20 cellular contexts compared by ENCODE assay signal in genomic region chr2:172671506-172671905, GRCh38.
A peak's percentile ranks its signal among the peaks of the same experiment; 100 is the strongest.
DNase-seq lines count a peak whose midpoint lies in the region; ATAC-seq, FAIRE-seq and TF ChIP-seq lines count a peak whose summit lies in the region.
"Had no signal": no experiment of that assay in that cellular context is flagged by ENCODE, and none has a peak within 500 bp of the region (broad histone marks: within the 10 kb centered on the region; RNA-seq: fewer than 3 reads in every experiment).

No MANE protein-coding gene starts in this region.

- peak; percentile 8; the same call in 1 of the 3 replicates for ATAC-seq in RWPE2 (ENCODE audit: low read depth)
- ATAC-seq in foreskin keratinocyte = peak; percentile 10
- ATAC-seq in stimulated activated memory B cell treated with anti-CD40 and anti-IgM and Interleukin-4, amounts not matched to agents 10 μg/mL and 1 μg/mL and 100 μg/mL, for 72 hours = no peak
- ATAC-seq: CD8-positive, alpha-beta T cell; K562 had no signal

- peak overlapping the region; percentile 66 for H3K27ac Mint-ChIP-seq in MCF 10A (ENCODE audit: low read depth, unreplicated experiment)
- H3K27ac Mint-ChIP-seq in stimulated activated memory B cell treated with anti-CD40 and anti-IgM and Interleukin-4, amounts not matched to agents 10 μg/mL and 1 μg/mL and 100 μg/mL, for 72 hours = no peak overlapping the region
- H3K27ac Mint-ChIP-seq: CD8-positive, alpha-beta T cell had no signal

- TF ChIP-seq CTCF in MCF 10A (IDR thresholded peaks at IDR 0.05; ENCODE audit: unreplicated experiment) (no peak), breast epithelium (IDR thresholded peaks at IDR 0.05) (no peak), RWPE2 (IDR thresholded peaks at IDR 0.05; ENCODE audit: poor library complexity, severe bottlenecking) (no peak), foreskin keratinocyte (conservative IDR thresholded peaks at IDR 0.05) (no peak)

- H3K27ac ChIP-seq in breast epithelium = no peak overlapping the region
- H3K27ac ChIP-seq in RWPE2 (ENCODE audit: poor library complexity, severe bottlenecking) = peak overlapping the region; percentile 75
- peak overlapping the region; percentile 14 for H3K27ac ChIP-seq in foreskin keratinocyte
- no peak overlapping the region for H3K27ac ChIP-seq in small intestine (ENCODE audit: low read depth in 1 of 2, low read length in 1 of 2)

- WGBS in small intestine, 3 donors = 16 to 48% (median 20%) methylated on average over 1 of the region's 1 CpG

- CTCF ChIA-PET in MCF 10A (lab: Yijun Ruan, JAX) = interaction anchor here (0.6 to 1.0 kb wide), 2 partner anchors 77 to 161 kb away, joined by 3 to 4 read pairs; no protein-coding TSS in a partner anchor

- TF ChIP-seq POLR2A in breast epithelium (IDR thresholded peaks at IDR 0.05) = no peak

- POLR2A ChIA-PET in MCF 10A (lab: Yijun Ruan, JAX) = interaction anchor here (0.9 to 4.0 kb wide), 3 partner anchors 21 to 114 kb away, joined by 3 to 39 read pairs (median 6); no protein-coding TSS in a partner anchor

- no peaks in the 10 kb centered on the region for H3K36me3 Mint-ChIP-seq in MCF 10A (ENCODE audit: insufficient read depth, unreplicated experiment)
- peaks cover 4% of the 10 kb centered on the region for H3K36me3 Mint-ChIP-seq in stimulated activated memory B cell treated with anti-CD40 and anti-IgM and Interleukin-4, amounts not matched to agents 10 μg/mL and 1 μg/mL and 100 μg/mL, for 72 hours

- H3K27me3 ChIP-seq in breast epithelium = no peaks in the 10 kb centered on the region
- H3K27me3 ChIP-seq in RWPE2 (ENCODE audit: insufficient read depth, poor library complexity, severe bottlenecking) = no peaks in the 10 kb centered on the region
- H3K27me3 ChIP-seq in foreskin keratinocyte = no peaks in the 10 kb centered on the region
- H3K27me3 ChIP-seq in small intestine (ENCODE audit: control insufficient read depth in 2 of 2, insufficient read depth in 2 of 2, low read length in 2 of 2) = peaks cover 0 to 6% of the 10 kb centered on the region in 2 donors

- H3K4me3 Mint-ChIP-seq in MCF 10A (ENCODE audit: unreplicated experiment) = no peak overlapping the region
- H3K4me3 Mint-ChIP-seq in stimulated activated memory B cell treated with anti-CD40 and anti-IgM and Interleukin-4, amounts not matched to agents 10 μg/mL and 1 μg/mL and 100 μg/mL, for 72 hours = no peak overlapping the region
- H3K4me3 Mint-ChIP-seq: CD8-positive, alpha-beta T cell had no signal

- peaks cover 24% of the 10 kb centered on the region for H3K4me1 Mint-ChIP-seq in MCF 10A (ENCODE audit: insufficient read depth, unreplicated experiment)
- no peaks in the 10 kb centered on the region for H3K4me1 Mint-ChIP-seq in stimulated activated memory B cell treated with anti-CD40 and anti-IgM and Interleukin-4, amounts not matched to agents 10 μg/mL and 1 μg/mL and 100 μg/mL, for 72 hours

- H3K9me3 ChIP-seq in breast epithelium (peaks cover 0 to 10% of the 10 kb centered on the region in 2 donors), RWPE2 (ENCODE audit: severe bottlenecking) (no peaks in the 10 kb centered on the region), small intestine (ENCODE audit: control insufficient read depth, low read depth) (no peaks in the 10 kb centered on the region)

- H3K36me3 ChIP-seq in breast epithelium = no peaks in the 10 kb centered on the region
- H3K36me3 ChIP-seq in RWPE2 (ENCODE audit: low read depth) = no peaks in the 10 kb centered on the region
- no peaks in the 10 kb centered on the region for H3K36me3 ChIP-seq in small intestine (ENCODE audit: control insufficient read depth in 2 of 2, insufficient read depth in 2 of 2, low read length in 2 of 2)

- no TSS peak for BruUV-seq in MCF 10A (replicated peaks; lab: Mats Ljungman, UMichigan)

- no peak for DNase-seq in MCF 10A (ENCODE audit: unreplicated experiment)
- no peak for DNase-seq in breast epithelium (ENCODE audit: low spot score in 2 of 2)
- no peak for DNase-seq in RWPE2 (ENCODE audit: low spot score)
- DNase-seq in foreskin keratinocyte = no peak
- peak; percentile 73 for DNase-seq in small intestine
- no peak for DNase-seq in retina
- no peak for DNase-seq in cerebellar cortex (ENCODE audit: low spot score)
- DNase-seq: 8988T; AML-193; C1 segment of cervical spinal cord; CD8-positive, alpha-beta T cell; GF-D8; NCI-H1092; NCI-H1436 treated with DMSO at 0.1 percent for 48 hours; NCI-H1930; NCI-H524; NCI-H82; Right ventricle myocardium superior had no signal

- peak; percentile 57 for FAIRE-seq in small intestine (lab: Jason Lieb, UNC)
- FAIRE-seq: K562 had no signal

- no peaks in the 10 kb centered on the region for H3K4me1 ChIP-seq in breast epithelium
- H3K4me1 ChIP-seq in RWPE2 (ENCODE audit: insufficient read depth, poor library complexity, severe bottlenecking) = peaks cover 30% of the 10 kb centered on the region
- peaks cover 13% of the 10 kb centered on the region for H3K4me1 ChIP-seq in foreskin keratinocyte
- no peaks in the 10 kb centered on the region for H3K4me1 ChIP-seq in small intestine (ENCODE audit: control insufficient read depth in 2 of 2, insufficient read depth in 1 of 2, low read depth in 1 of 2, low read length in 1 of 2)

- H3K27me3 Mint-ChIP-seq in MCF 10A (ENCODE audit: insufficient read depth, unreplicated experiment) = no peaks in the 10 kb centered on the region
- H3K27me3 Mint-ChIP-seq in stimulated activated memory B cell treated with anti-CD40 and anti-IgM and Interleukin-4, amounts not matched to agents 10 μg/mL and 1 μg/mL and 100 μg/mL, for 72 hours = peaks cover 28% of the 10 kb centered on the region

- peaks cover 4% of the 10 kb centered on the region for H3K9me3 Mint-ChIP-seq in MCF 10A (ENCODE audit: unreplicated experiment)
- H3K9me3 Mint-ChIP-seq in stimulated activated memory B cell treated with anti-CD40 and anti-IgM and Interleukin-4, amounts not matched to agents 10 μg/mL and 1 μg/mL and 100 μg/mL, for 72 hours = peaks cover 11% of the 10 kb centered on the region

- no peak overlapping the region for H3K4me3 ChIP-seq in breast epithelium
- H3K4me3 ChIP-seq in RWPE2 (ENCODE audit: severe bottlenecking) = no peak overlapping the region
- H3K4me3 ChIP-seq in small intestine (ENCODE audit: low read depth in 1 of 2, low read length in 2 of 2) = no peak overlapping the region
- H3K4me3 ChIP-seq: K562 had no signal

- intact Hi-C loops in MCF 10A (cut with micrococcal nuclease) = no loop called here
- intact Hi-C loops in breast epithelium (cut with DNase I; ENCODE audit: low total_unique reads) = loop anchor here (10.0 kb wide), 1 partner anchor 1647 kb away; no protein-coding TSS in a partner anchor

Comparison
In these comparisons a context has a peak if more than half of its experiments do, and no peak if none do; other contexts are left out.
1. H3K27ac ChIP-seq: peak in RWPE2 (single experiment) and foreskin keratinocyte (single experiment); none in breast epithelium (0 of 2) and small intestine (0 of 2).